In genomic region chr6:157649311-157650260, GRCh38 we compare ENCODE assay signal across 1 cellular context.
TF ChIP-seq lines count a peak whose summit lies in the region.

No MANE protein-coding gene starts in this region.

TF ChIP-seq in GM23338, 12 proteins besides CTCF, POLR2A, EP300 and RAD21 (continued from another document):
- TF ChIP-seq ZNF462 (CRISPR knock-in tag; IDR thresholded peaks at IDR 0.05): no peak
- TF ChIP-seq, protein P1, sequence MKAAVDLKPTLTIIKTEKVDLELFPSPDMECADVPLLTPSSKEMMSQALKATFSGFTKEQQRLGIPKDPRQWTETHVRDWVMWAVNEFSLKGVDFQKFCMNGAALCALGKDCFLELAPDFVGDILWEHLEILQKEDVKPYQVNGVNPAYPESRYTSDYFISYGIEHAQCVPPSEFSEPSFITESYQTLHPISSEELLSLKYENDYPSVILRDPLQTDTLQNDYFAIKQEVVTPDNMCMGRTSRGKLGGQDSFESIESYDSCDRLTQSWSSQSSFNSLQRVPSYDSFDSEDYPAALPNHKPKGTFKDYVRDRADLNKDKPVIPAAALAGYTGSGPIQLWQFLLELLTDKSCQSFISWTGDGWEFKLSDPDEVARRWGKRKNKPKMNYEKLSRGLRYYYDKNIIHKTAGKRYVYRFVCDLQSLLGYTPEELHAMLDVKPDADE (IDR thresholded peaks at IDR 0.05): no peak
